ENCODE assay signal across 17 cellular contexts in the genomic region with DNA sequence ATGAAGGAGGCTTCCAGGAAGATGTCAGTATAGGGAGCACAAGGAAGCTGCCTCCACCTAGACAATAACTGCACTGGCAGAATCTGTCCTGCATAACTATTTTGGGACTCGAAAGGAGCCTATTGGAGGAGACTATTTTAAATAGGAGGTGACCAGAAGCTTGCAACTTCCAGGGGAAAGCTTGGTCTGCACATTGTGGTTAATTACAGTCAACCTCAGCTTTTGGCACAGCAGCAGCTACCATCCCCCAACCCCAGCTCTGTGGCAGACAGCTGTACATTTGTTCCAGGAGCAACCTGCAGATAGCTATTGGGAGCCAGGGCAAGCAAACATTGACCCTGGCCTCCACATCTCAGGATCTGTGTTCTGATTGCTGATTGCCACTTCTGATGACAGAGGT. TPM values are rescaled to one million over a fixed set of nuclear protein-coding genes. Genes with fewer than 3 reads are reported as not detected.
DNase-seq lines count a peak whose midpoint lies in the region; ATAC-seq, FAIRE-seq and TF ChIP-seq lines count a peak whose summit lies in the region.
"Had no signal": no experiment of that assay in that cellular context is flagged by ENCODE, and none has a peak within 500 bp of the region (broad histone marks: within the 10 kb centered on the region; RNA-seq: fewer than 3 reads in every experiment).

No MANE protein-coding gene starts in this region.

- no peak for TF ChIP-seq POLR2A in GM12878 (IDR thresholded peaks at IDR 0.05; ENCODE audit: low read depth, low read length)

- H3K36me3 Mint-ChIP-seq in activated naive CD8-positive, alpha-beta T cell treated with anti-CD3 and anti-CD28 coated beads, Interleukin-2, amount 50 U/mL, for 24 hours (ENCODE audit: low read depth), result peaks cover 4% of the 10 kb centered on the region

- peaks cover 9% of the 10 kb centered on the region for H3K4me1 Mint-ChIP-seq in activated naive CD8-positive, alpha-beta T cell treated with anti-CD3 and anti-CD28 coated beads, Interleukin-2, amount 50 U/mL, for 24 hours

- CTCF ChIA-PET in GM12878 (lab: Yijun Ruan, JAX), result no interaction called here

- BruUV-seq in GM12878 (replicated peaks; lab: Mats Ljungman, UMichigan), result no TSS peak

- no peak overlapping the region; the same call in 1 of the 2 replicates for H3K4me2 ChIP-seq in GM12878 (ENCODE audit: control insufficient read depth, insufficient read depth)

- FAIRE-seq in GM12878 (lab: Jason Lieb, UNC), result no peak
- FAIRE-seq: H54 had no signal

- H3K4me3 ChIP-seq in GM12865 (ENCODE audit: low read depth, low read length), result no peak overlapping the region
- H3K4me3 ChIP-seq in GM12878, result no peak overlapping the region
- H3K4me3 ChIP-seq: ascending aorta, spleen had no signal

- ATAC-seq in GM12878, result peak; percentile 43
- no peak for ATAC-seq in activated naive CD8-positive, alpha-beta T cell treated with anti-CD3 and anti-CD28 coated beads, Interleukin-2, amount 50 U/mL, for 24 hours
- ATAC-seq: activated CD4-positive, alpha-beta T cell treated with anti-CD3 and anti-CD28 coated beads for 36 hours; effector memory CD8-positive, alpha-beta T cell had no signal

- H3K4me3 Mint-ChIP-seq in activated naive CD8-positive, alpha-beta T cell treated with anti-CD3 and anti-CD28 coated beads, Interleukin-2, amount 50 U/mL, for 24 hours, result no peak overlapping the region
- H3K4me3 Mint-ChIP-seq: activated CD4-positive, alpha-beta T cell treated with anti-CD3 and anti-CD28 coated beads for 36 hours; effector memory CD8-positive, alpha-beta T cell; nephron progenitor cell had no signal

- no peak for TF ChIP-seq EP300 in GM12878 (IDR thresholded peaks at IDR 0.05; ENCODE audit: borderline replicate concordance in 1 of 2, control insufficient read depth in 1 of 2, low read depth in 2 of 2, low read length in 2 of 2)

- WGBS in GM12878 (ENCODE audit: insufficient coverage, insufficient replicate concordance, low lambda C conversion rate, missing lambda C conversion rate), result 20% methylated on average over 1 of the region's 1 CpG

- POLR2A ChIA-PET in GM12878 (lab: Charles Lee), result interaction anchor here (0.8 kb wide), 1 partner anchor 392 kb away, joined by 4 read pairs; no protein-coding TSS in a partner anchor

- peak overlapping the region; percentile 29; the same call in 1 of the 2 replicates for H2AFZ ChIP-seq in GM12878 (ENCODE audit: control insufficient read depth, low read depth, low read length)

- SMC1A ChIA-PET in GM12878 (lab: Charles Lee; ENCODE audit: uncharacterized antibody, unreplicated experiment), result no interaction called here

- no peaks in the 10 kb centered on the region; a peak in 1 of 4 replicates for H3K27me3 ChIP-seq in GM12878 (replicated peaks in 1 of 2; ENCODE audit: control insufficient read depth in 2 of 2, insufficient read depth in 2 of 2, low read length in 1 of 2)
- H3K27me3 ChIP-seq: ascending aorta had no signal

- peaks cover 2% of the 10 kb centered on the region for H3K27me3 Mint-ChIP-seq in activated naive CD8-positive, alpha-beta T cell treated with anti-CD3 and anti-CD28 coated beads, Interleukin-2, amount 50 U/mL, for 24 hours
- H3K27me3 Mint-ChIP-seq: activated CD4-positive, alpha-beta T cell treated with anti-CD3 and anti-CD28 coated beads for 36 hours had no signal

- no peaks in the 10 kb centered on the region for H3K79me2 ChIP-seq in GM12878 (ENCODE audit: control insufficient read depth, insufficient read depth, low read length)

- RAD21 ChIA-PET in GM12878 (lab: Charles Lee; ENCODE audit: unreplicated experiment), result no interaction called here

- peaks cover 17% of the 10 kb centered on the region for H3K9me3 Mint-ChIP-seq in activated naive CD8-positive, alpha-beta T cell treated with anti-CD3 and anti-CD28 coated beads, Interleukin-2, amount 50 U/mL, for 24 hours

- no peaks in the 10 kb centered on the region for H3K36me3 ChIP-seq in GM12878 (ENCODE audit: control insufficient read depth in 2 of 2, insufficient read depth in 2 of 2, low read length in 1 of 2)
- H3K36me3 ChIP-seq: ascending aorta, spleen had no signal

- TF ChIP-seq RAD21 in GM12878 (IDR thresholded peaks at IDR 0.05; ENCODE audit: insufficient read depth, low read depth, low read length), result no peak

- H3K27ac Mint-ChIP-seq in activated naive CD8-positive, alpha-beta T cell treated with anti-CD3 and anti-CD28 coated beads, Interleukin-2, amount 50 U/mL, for 24 hours, result no peak overlapping the region
- H3K27ac Mint-ChIP-seq: activated CD4-positive, alpha-beta T cell treated with anti-CD3 and anti-CD28 coated beads for 36 hours; effector memory CD8-positive, alpha-beta T cell; nephron progenitor cell had no signal

- peaks cover 6% of the 10 kb centered on the region; the same call in 2 of the 3 replicates for H3K9me3 ChIP-seq in GM12878 (replicated peaks; ENCODE audit: control insufficient read depth, insufficient read depth, low read length)

- H3K9ac ChIP-seq in GM12878 (ENCODE audit: control insufficient read depth, insufficient read depth, low read length), result no peak overlapping the region

- intact Hi-C loops in GM12878 (cut with micrococcal nuclease; ENCODE audit: unreplicated experiment), result no loop called here

- TF ChIP-seq CTCF in GM12865 (IDR thresholded peaks at IDR 0.05; ENCODE audit: insufficient read depth, low read depth, low read length, missing control alignments) (no peak), GM12878 (IDR thresholded peaks at IDR 0.05 in 2 of 3, conservative IDR thresholded peaks at IDR 0.05 in 1 of 3; ENCODE audit: control insufficient read depth in 2 of 3, extremely low read depth in 1 of 3, insufficient read depth in 1 of 3, low read depth in 3 of 3, low read length in 3 of 3) (no peak)

- H4K20me1 ChIP-seq in GM12878 (ENCODE audit: control insufficient read depth, insufficient read depth), result no peaks in the 10 kb centered on the region

- in situ Hi-C loops in GM12878 (cut with MboI), result no loop called here

- DNase-seq in COR-L47 (lab: John Stamatoyannopoulos, UW) (peak; percentile 36), GM12865 (ENCODE audit: low read depth) (peak; percentile 66), NCI-H2081 treated with DMSO at 0.1 percent for 48 hours (lab: John Stamatoyannopoulos, UW) (peak; percentile 22), GM12878 (ENCODE audit: low read depth, low spot score) (peak; percentile 44), retina (no peak), putamen (ENCODE audit: low spot score) (no peak)
- DNase-seq in activated naive CD8-positive, alpha-beta T cell treated with anti-CD3 and anti-CD28 coated beads, Interleukin-2, amount 50 U/mL, for 24 hours, result no peak
- no peak for DNase-seq in stimulated activated CD8-positive, alpha-beta memory T cell treated with anti-CD3 and anti-CD28 coated beads, Interleukin-4, amount 100 ng/mL, for 48 hours
- DNase-seq: activated CD4-positive, alpha-beta T cell treated with anti-CD3 and anti-CD28 coated beads for 36 hours; effector memory CD8-positive, alpha-beta T cell; NCI-H524 treated with DMSO at 0.1 percent for 48 hours; nephron progenitor cell; spleen; SW 1271; trophoblast cell had no signal

- peaks cover 17% of the 10 kb centered on the region for H3K4me1 ChIP-seq in GM12878 (ENCODE audit: control insufficient read depth, insufficient read depth, low read length)
- H3K4me1 ChIP-seq: ascending aorta, spleen had no signal

- no peak overlapping the region for H3K27ac ChIP-seq in GM12878 (ENCODE audit: control insufficient read depth, insufficient read depth)
- H3K27ac ChIP-seq: ascending aorta, spleen had no signal

TF ChIP-seq in GM12878, 131 proteins besides CTCF, POLR2A, EP300 and RAD21:
- no peak for TF ChIP-seq BCLAF1 (IDR thresholded peaks at IDR 0.05)
- TF ChIP-seq RUNX3 (IDR thresholded peaks at IDR 0.05; ENCODE audit: low read length), result peak; percentile 37; the same call in 1 of the 2 replicates
- TF ChIP-seq RBBP5 (conservative IDR thresholded peaks at IDR 0.05), result no peak

RNA-seq across cellular contexts. Expression of gene NANOS1, which starts 46.3 kb away (rescaled TPM):
- total RNA-seq in GM12878 (2013; cell fraction: nucleolus; rRNA removed), result 0.29 and 0.56 TPM in 2 replicates
- total RNA-seq in GM12878 (2014; rRNA removed) (0.23 and 0.65 TPM in 2 replicates), GM12878 (2014; rRNA removed; fragmentation: Illumina TruSeq; extraction: Trizol) (0.27 and 0.37 TPM in 2 replicates), GM12878 (2021) (0.36 and 0.61 TPM in 2 replicates)
- polyA plus RNA-seq in GM12878 (2011; ENCODE audit: low read depth), result 0.51 TPM
- polyA plus RNA-seq in GM12878 (2011; rRNA removed) (0.30 and 0.37 TPM in 2 replicates), GM12878 (2014; fragmentation: Illumina TruSeq; extraction: Trizol) (0.22 TPM in 1 of 2 replicates, not detected in the other), GM12878 (2014; fragmentation: Nextera tagmentation; extraction: Ambion mirVana) (under 1 TPM; 0.03 to 0.29 TPM), GM12878 (2014; rRNA removed) (0.48 and 0.55 TPM in 2 replicates), GM12878 (2016; fragmentation: Nextera tagmentation; extraction: Ambion mirVana) (not detected)
- polyA plus RNA-seq in GM12878 (2011; cell fraction: cytosol; rRNA removed), result 0.12 and 0.22 TPM in 2 replicates
- 0.20 and 0.22 TPM in 2 replicates for polyA plus RNA-seq in GM12878 (2011; cell fraction: nucleus; rRNA removed)
- polyA plus RNA-seq in GM12878 (2012), result 0.72 and 1.0 TPM in 2 replicates
- polyA minus RNA-seq in GM12878 (2011; rRNA and poly(A)+ RNA removed), result 0.15 TPM in 1 of 2 replicates, not detected in the other
- polyA minus RNA-seq in GM12878 (2011; cell fraction: cytosol; rRNA and poly(A)+ RNA removed), result not detected in 2 replicates
- 0.36 and 0.57 TPM in 2 replicates for polyA minus RNA-seq in GM12878 (2011; cell fraction: nucleus; rRNA and poly(A)+ RNA removed)

Comparison
In these comparisons a context has a peak if more than half of its experiments do, and no peak if none do; other contexts are left out.
1. DNase-seq: peak in COR-L47 (single experiment), GM12865 (single experiment), NCI-H2081 treated with DMSO at 0.1 percent for 48 hours (single experiment) and GM12878 (single experiment); none in retina (single experiment), putamen (single experiment), activated naive CD8-positive, alpha-beta T cell treated with anti-CD3 and anti-CD28 coated beads, Interleukin-2, amount 50 U/mL, for 24 hours (single experiment) and stimulated activated CD8-positive, alpha-beta memory T cell treated with anti-CD3 and anti-CD28 coated beads, Interleukin-4, amount 100 ng/mL, for 48 hours (single experiment).